ENCODE assay signal across 8 cellular contexts in the genomic region with DNA sequence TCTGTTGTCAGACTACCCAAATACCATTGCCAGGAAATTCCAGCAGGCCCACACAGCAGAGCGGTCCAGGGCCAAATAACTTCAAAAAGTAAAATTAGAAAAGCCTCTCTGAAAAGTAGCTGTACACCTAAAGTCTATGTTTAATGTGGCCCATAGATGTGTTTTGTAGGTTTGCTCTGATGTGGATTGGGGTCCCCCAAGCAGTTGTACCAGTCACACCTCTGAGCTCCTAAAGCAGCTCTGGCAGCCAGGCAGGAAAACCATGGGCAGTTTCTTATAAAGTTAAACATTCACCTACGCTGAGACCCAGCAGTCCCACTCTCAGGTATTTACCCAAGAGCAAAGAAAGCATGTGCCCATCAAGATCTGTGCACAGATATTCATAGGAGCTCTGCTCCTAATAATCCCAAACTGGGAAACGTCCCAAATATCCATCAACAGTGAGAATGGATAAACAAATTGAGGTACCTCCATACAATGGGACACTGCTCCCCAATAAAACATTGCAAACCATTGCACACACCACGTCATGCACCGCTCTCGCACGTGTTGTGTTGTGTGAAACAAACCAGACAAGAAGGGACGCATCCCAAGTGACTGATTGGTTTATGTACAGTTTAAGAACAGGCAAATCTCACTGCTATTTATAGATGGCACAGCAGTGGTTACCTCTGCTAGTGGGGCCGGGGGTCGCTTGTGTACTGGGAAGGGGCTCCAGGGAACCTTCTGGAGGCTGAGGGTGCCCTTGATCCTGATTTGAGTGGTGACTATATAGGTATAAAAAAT. TPM values are rescaled to one million over a fixed set of nuclear protein-coding genes. Genes with fewer than 3 reads are reported as not detected.
DNase-seq lines count a peak whose midpoint lies in the region; ATAC-seq, FAIRE-seq and TF ChIP-seq lines count a peak whose summit lies in the region.

No MANE protein-coding gene starts in this region.

- H3K9ac ChIP-seq in SK-N-SH: no peak overlapping the region

- H2AFZ ChIP-seq in ACC112 (ENCODE audit: low read length, unreplicated experiment) (no peak overlapping the region), SK-N-SH (ENCODE audit: low read depth) (no peak overlapping the region)

- no peak for TF ChIP-seq CTCF in SK-N-SH (IDR thresholded peaks at IDR 0.05)

- H3K36me3 ChIP-seq in ACC112 (ENCODE audit: insufficient read depth, low read length) (no peaks in the 10 kb centered on the region), SK-N-SH (replicated peaks in 1 of 2; ENCODE audit: control insufficient read depth in 1 of 2, insufficient read depth in 2 of 2, low read length in 1 of 2) (no peaks in the 10 kb centered on the region), small intestine (ENCODE audit: control insufficient read depth in 2 of 2, insufficient read depth in 2 of 2, low read length in 2 of 2) (no peaks in the 10 kb centered on the region)

- ATAC-seq in GM21381 (IDR thresholded peaks at IDR 0.05; ENCODE audit: unreplicated experiment) (peak; percentile 13), left colon (peak; percentile 35), HG02610 (IDR thresholded peaks at IDR 0.05; ENCODE audit: unreplicated experiment) (no peak), GM21717 (IDR thresholded peaks at IDR 0.05; ENCODE audit: unreplicated experiment) (no peak)

- H3K27ac ChIP-seq in ACC112 (ENCODE audit: low read depth, low read length): no peak overlapping the region
- H3K27ac ChIP-seq in SK-N-SH (ENCODE audit: low read depth in 2 of 2, low read length in 1 of 2): peak overlapping the region in 1 of 2 experiments; percentile 86; a peak in 2 of 4 replicates
- no peak overlapping the region for H3K27ac ChIP-seq in small intestine (ENCODE audit: low read depth in 1 of 2, low read length in 1 of 2)

- intact Hi-C loops in left colon (cut with DNase I, micrococcal nuclease): no loop called here

- peak overlapping the region; percentile 34 for H3K4me2 ChIP-seq in SK-N-SH

- DNase-seq in SK-N-SH: no peak
- DNase-seq in left colon: no peak
- DNase-seq in small intestine: no peak
- DNase-seq in SKM-1 (lab: John Stamatoyannopoulos, UW; ENCODE audit: unreplicated experiment): no peak

- no peaks in the 10 kb centered on the region for H4K20me1 ChIP-seq in SK-N-SH (ENCODE audit: insufficient read depth)

- TF ChIP-seq RAD21 in SK-N-SH (IDR thresholded peaks at IDR 0.05; ENCODE audit: low read length): no peak

- H3K4me3 ChIP-seq in ACC112 (ENCODE audit: low read depth, low read length) (peak overlapping the region; percentile 31; the same call in 1 of the 2 replicates), SK-N-SH (ENCODE audit: low read depth in 2 of 2, low read length in 1 of 2) (0 out of 4 replicates have a peak overlapping the region, but pooled peaks of 1 of the 2 experiments have one; percentile 13), small intestine (ENCODE audit: low read depth in 1 of 2, low read length in 2 of 2) (no peak overlapping the region)

- FAIRE-seq in small intestine (lab: Jason Lieb, UNC): no peak

- H3K27me3 ChIP-seq in ACC112 (ENCODE audit: insufficient read depth, low read length) (no peaks in the 10 kb centered on the region), SK-N-SH (ENCODE audit: insufficient read depth) (no peaks in the 10 kb centered on the region), small intestine (ENCODE audit: control insufficient read depth in 2 of 2, insufficient read depth in 2 of 2, low read length in 2 of 2) (no peaks in the 10 kb centered on the region)

- CTCF ChIA-PET in SK-N-SH (lab: Yijun Ruan, JAX): interaction anchor here (0.6 to 2.8 kb wide), 15 partner anchors 11 to 346 kb away, joined by 3 to 23 read pairs (median 4); partner anchors contain the start of genes PRM2 and SOCS1

- POLR2A ChIA-PET in SK-N-SH (lab: Yijun Ruan, JAX): interaction anchor here (0.7 to 1.1 kb wide), 2 partner anchors 22 to 333 kb away, joined by 3 read pairs; no protein-coding TSS in a partner anchor

- no peak for TF ChIP-seq EP300 in SK-N-SH (IDR thresholded peaks at IDR 0.05; ENCODE audit: borderline replicate concordance in 1 of 2, low read depth in 1 of 2, low read length in 1 of 2)

- H3K79me2 ChIP-seq in ACC112 (ENCODE audit: control insufficient read depth, insufficient read depth, low read length, unreplicated experiment) (no peaks in the 10 kb centered on the region), SK-N-SH (ENCODE audit: insufficient read depth) (no peaks in the 10 kb centered on the region)

- H3F3A ChIP-seq in SK-N-SH (replicated peaks; ENCODE audit: insufficient read depth): peaks cover 3% of the 10 kb centered on the region

- H3K9me2 ChIP-seq in SK-N-SH: no peaks in the 10 kb centered on the region

- no peaks in the 10 kb centered on the region for H3K9me3 ChIP-seq in SK-N-SH
- no peaks in the 10 kb centered on the region for H3K9me3 ChIP-seq in small intestine (ENCODE audit: control insufficient read depth, low read depth)

- H3K4me1 ChIP-seq in ACC112 (ENCODE audit: control insufficient read depth, insufficient read depth, low read length, unreplicated experiment): peaks cover 7% of the 10 kb centered on the region
- H3K4me1 ChIP-seq in SK-N-SH (ENCODE audit: control insufficient read depth in 1 of 2, insufficient read depth in 2 of 2, low read depth in 1 of 2, low read length in 1 of 2): peaks cover 0 to 16% of the 10 kb centered on the region in 2 experiments; a peak in 2 of 4 replicates
- H3K4me1 ChIP-seq in small intestine (ENCODE audit: control insufficient read depth in 2 of 2, insufficient read depth in 1 of 2, low read depth in 1 of 2, low read length in 1 of 2): peaks cover 4 to 7% of the 10 kb centered on the region in 2 donors

- WGBS in SK-N-SH (ENCODE audit: low lambda C conversion rate): 62% methylated on average over 9 of the region's 10 CpGs
- WGBS in small intestine, 3 donors: 34 to 49% (median 35%) methylated on average over 10 of the region's 10 CpGs

TF ChIP-seq in SK-N-SH, 30 proteins besides CTCF, POLR2A, EP300 and RAD21:
- TF ChIP-seq YY1 (IDR thresholded peaks at IDR 0.05; ENCODE audit: low read depth) (no peak), SIN3A (IDR thresholded peaks at IDR 0.05; ENCODE audit: borderline replicate concordance, low read depth, low read length) (no peak), TCF12 (IDR thresholded peaks at IDR 0.05) (no peak), MXI1 (IDR thresholded peaks at IDR 0.05; ENCODE audit: low read depth, low read length) (no peak), RFX5 (IDR thresholded peaks at IDR 0.05; ENCODE audit: low read length) (no peak)
- TF ChIP-seq, protein P1, sequence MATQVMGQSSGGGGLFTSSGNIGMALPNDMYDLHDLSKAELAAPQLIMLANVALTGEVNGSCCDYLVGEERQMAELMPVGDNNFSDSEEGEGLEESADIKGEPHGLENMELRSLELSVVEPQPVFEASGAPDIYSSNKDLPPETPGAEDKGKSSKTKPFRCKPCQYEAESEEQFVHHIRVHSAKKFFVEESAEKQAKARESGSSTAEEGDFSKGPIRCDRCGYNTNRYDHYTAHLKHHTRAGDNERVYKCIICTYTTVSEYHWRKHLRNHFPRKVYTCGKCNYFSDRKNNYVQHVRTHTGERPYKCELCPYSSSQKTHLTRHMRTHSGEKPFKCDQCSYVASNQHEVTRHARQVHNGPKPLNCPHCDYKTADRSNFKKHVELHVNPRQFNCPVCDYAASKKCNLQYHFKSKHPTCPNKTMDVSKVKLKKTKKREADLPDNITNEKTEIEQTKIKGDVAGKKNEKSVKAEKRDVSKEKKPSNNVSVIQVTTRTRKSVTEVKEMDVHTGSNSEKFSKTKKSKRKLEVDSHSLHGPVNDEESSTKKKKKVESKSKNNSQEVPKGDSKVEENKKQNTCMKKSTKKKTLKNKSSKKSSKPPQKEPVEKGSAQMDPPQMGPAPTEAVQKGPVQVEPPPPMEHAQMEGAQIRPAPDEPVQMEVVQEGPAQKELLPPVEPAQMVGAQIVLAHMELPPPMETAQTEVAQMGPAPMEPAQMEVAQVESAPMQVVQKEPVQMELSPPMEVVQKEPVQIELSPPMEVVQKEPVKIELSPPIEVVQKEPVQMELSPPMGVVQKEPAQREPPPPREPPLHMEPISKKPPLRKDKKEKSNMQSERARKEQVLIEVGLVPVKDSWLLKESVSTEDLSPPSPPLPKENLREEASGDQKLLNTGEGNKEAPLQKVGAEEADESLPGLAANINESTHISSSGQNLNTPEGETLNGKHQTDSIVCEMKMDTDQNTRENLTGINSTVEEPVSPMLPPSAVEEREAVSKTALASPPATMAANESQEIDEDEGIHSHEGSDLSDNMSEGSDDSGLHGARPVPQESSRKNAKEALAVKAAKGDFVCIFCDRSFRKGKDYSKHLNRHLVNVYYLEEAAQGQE (IDR thresholded peaks at IDR 0.05; ENCODE audit: low read depth, low read length): no peak

RNA-seq across cellular contexts. Expression of gene PRM1, which starts 15.8 kb away (rescaled TPM):
- polyA plus RNA-seq in SK-N-SH (2012; rRNA removed) (not detected in 2 replicates), small intestine (not detected)
- not detected in 2 replicates for polyA plus RNA-seq in SK-N-SH (2012; cell fraction: cytosol; rRNA removed)
- polyA plus RNA-seq in SK-N-SH (2012; cell fraction: nucleus; rRNA removed): not detected in 2 replicates
- total RNA-seq in left colon: not detected

RNA-seq across cellular contexts. Expression of gene PRM2, which starts 20.6 kb away (rescaled TPM):
- polyA plus RNA-seq in SK-N-SH (2012; rRNA removed) (not detected in 2 replicates), small intestine (not detected)
- not detected in 2 replicates for polyA plus RNA-seq in SK-N-SH (2012; cell fraction: cytosol; rRNA removed)
- not detected in 2 replicates for polyA plus RNA-seq in SK-N-SH (2012; cell fraction: nucleus; rRNA removed)
- total RNA-seq in left colon: not detected

RNA-seq across cellular contexts. Expression of gene PRM3, which starts 23.5 kb away (rescaled TPM):
- polyA plus RNA-seq in SK-N-SH (2012; rRNA removed) (not detected in 2 replicates), small intestine (not detected)
- not detected in 2 replicates for polyA plus RNA-seq in SK-N-SH (2012; cell fraction: cytosol; rRNA removed)
- not detected in 2 replicates for polyA plus RNA-seq in SK-N-SH (2012; cell fraction: nucleus; rRNA removed)
- total RNA-seq in left colon: not detected

RNA-seq across cellular contexts. Expression of gene TNP2, which starts 27.8 kb away (rescaled TPM):
- polyA plus RNA-seq in SK-N-SH (2012; rRNA removed): not detected in 2 replicates
- polyA plus RNA-seq in SK-N-SH (2012; cell fraction: cytosol; rRNA removed): not detected in 2 replicates
- polyA plus RNA-seq in SK-N-SH (2012; cell fraction: nucleus; rRNA removed): not detected in 2 replicates
- not detected for total RNA-seq in left colon
- polyA plus RNA-seq in small intestine: not detected

RNA-seq across cellular contexts. Expression of gene SOCS1, which starts 40.9 kb away (rescaled TPM):
- polyA plus RNA-seq in SK-N-SH (2012; rRNA removed) (6.3 and 8.6 TPM in 2 replicates), small intestine (10 to 100 TPM in 1 of 3 donors, 1 to 10 TPM in 2; 3.5 to 15.0 (median 6.7) TPM)
- polyA plus RNA-seq in SK-N-SH (2012; cell fraction: cytosol; rRNA removed): 4.7 and 6.1 TPM in 2 replicates
- polyA plus RNA-seq in SK-N-SH (2012; cell fraction: nucleus; rRNA removed): 28.4 and 39.6 TPM in 2 replicates
- 1 to 10 TPM; 4.7 to 4.9 TPM for total RNA-seq in left colon

Comparison
In these comparisons a context has a peak if more than half of its experiments do, and no peak if none do; other contexts are left out.
1. ATAC-seq: peak in GM21381 (single experiment) and left colon (single experiment); none in HG02610 (single experiment) and GM21717 (single experiment).